17 cellular contexts compared by ENCODE assay signal in the genomic region with DNA sequence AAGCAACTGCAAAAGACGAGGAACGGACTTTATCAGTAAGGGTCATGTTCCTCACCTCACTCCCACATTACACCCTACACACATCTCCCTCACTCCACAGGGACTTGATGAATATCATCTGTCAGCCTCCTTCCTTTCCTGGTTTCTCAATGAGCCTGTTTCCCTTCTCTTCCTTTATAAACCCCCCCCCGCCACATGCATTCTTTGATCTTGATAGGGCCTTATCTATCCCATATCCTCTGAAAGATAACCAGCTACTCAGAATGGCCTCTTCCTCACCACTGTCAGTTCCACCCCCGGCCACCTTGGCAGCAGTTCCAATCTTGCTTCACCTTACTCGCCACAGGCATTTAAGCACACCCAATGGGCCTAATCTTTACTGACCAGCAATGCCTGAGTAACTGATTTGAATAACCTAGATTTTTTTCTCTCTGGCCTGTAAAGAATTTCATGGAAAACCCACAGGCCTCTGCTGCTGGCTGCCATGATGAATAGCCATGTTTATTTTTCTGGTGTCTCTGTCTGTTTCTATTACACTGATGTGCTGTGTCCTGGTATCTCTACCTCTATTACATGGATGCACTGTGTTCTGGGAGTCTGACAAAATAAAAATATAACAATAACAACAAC.
DNase-seq lines count a peak whose midpoint lies in the region; ATAC-seq, FAIRE-seq and TF ChIP-seq lines count a peak whose summit lies in the region.
"Had no signal": no experiment of that assay in that cellular context is flagged by ENCODE, and none has a peak within 500 bp of the region (broad histone marks: within the 10 kb centered on the region; RNA-seq: fewer than 3 reads in every experiment).

No MANE protein-coding gene starts in this region.

- no peak overlapping the region for H3K9ac ChIP-seq in H1 (replicated peaks in 1 of 4; ENCODE audit: extremely low read depth in 1 of 4, low read depth in 3 of 4, low read length in 3 of 4)

- WGBS in H1 (ENCODE audit: extremely low coverage in 1 of 2, insufficient coverage in 1 of 2, insufficient read length in 1 of 2, insufficient replicate concordance in 2 of 2, low coverage in 1 of 2, low lambda C conversion rate in 2 of 2, missing lambda C conversion rate in 1 of 2), 2 experiments: 82% methylated on average over 5 of the region's 5 CpGs; no CpG with 5 or more reads in 1 of the 2 experiments

- H2BK15ac ChIP-seq in H1 (ENCODE audit: low read length): no peak overlapping the region

- no peak overlapping the region for H3K4me3 ChIP-seq in H1 (ENCODE audit: extremely low read depth in 1 of 4, insufficient read depth in 2 of 4, low read depth in 3 of 4, low read length in 4 of 4)
- H3K4me3 ChIP-seq in CD4-positive, alpha-beta memory T cell (ENCODE audit: low read length in 2 of 2): no peak overlapping the region
- H3K4me3 ChIP-seq: cardiac muscle cell, left ventricle myocardium inferior, pancreas had no signal

- no peaks in the 10 kb centered on the region for H3K23me2 ChIP-seq in H1 (ENCODE audit: low read depth, low read length)

- peaks cover 0 to 6% (median 1%) of the 10 kb centered on the region in 4 experiments; a peak in 5 of 7 replicates for H3K4me1 ChIP-seq in H1 (replicated peaks in 1 of 4; ENCODE audit: control insufficient read depth in 3 of 4, insufficient read depth in 4 of 4, low read length in 3 of 4)
- no peaks in the 10 kb centered on the region for H3K4me1 ChIP-seq in CD4-positive, alpha-beta memory T cell (ENCODE audit: insufficient read depth, low read length)
- H3K4me1 ChIP-seq: left ventricle myocardium inferior, pancreas had no signal

- H2BK5ac ChIP-seq in H1 (ENCODE audit: low read depth, low read length): no peak overlapping the region

- H3K9me3 ChIP-seq in H1 (ENCODE audit: insufficient read depth in 2 of 2, low read depth in 1 of 2, low read length in 1 of 2): no peaks in the 10 kb centered on the region
- no peaks in the 10 kb centered on the region for H3K9me3 ChIP-seq in CD4-positive, alpha-beta memory T cell (ENCODE audit: control insufficient read depth in 1 of 2, low read length in 2 of 2)
- H3K9me3 ChIP-seq: left ventricle myocardium inferior, pancreas had no signal

- H3K4me2 ChIP-seq in H1 (ENCODE audit: insufficient read depth in 1 of 2, low read depth in 2 of 2, low read length in 2 of 2): no peak overlapping the region

- TF ChIP-seq POLR2A in H1 (IDR thresholded peaks at IDR 0.05; ENCODE audit: control extremely low read depth in 1 of 2, low read depth in 2 of 2, low read length in 2 of 2): no peak

- no peak for TF ChIP-seq CTCF in H1 (IDR thresholded peaks at IDR 0.05; ENCODE audit: control extremely low read depth in 1 of 3, insufficient read depth in 1 of 3, low read depth in 1 of 3, low read length in 3 of 3)

- peak overlapping the region in 1 of 7 donors; percentile 30 for H3K27ac Mint-ChIP-seq in CD4-positive, alpha-beta memory T cell

- no peak overlapping the region for H2BK20ac ChIP-seq in H1 (ENCODE audit: low read length)

- H2BK12ac ChIP-seq in H1 (ENCODE audit: low read depth, low read length): no peak overlapping the region

- no peak for FAIRE-seq in H1 (lab: Jason Lieb, UNC)
- FAIRE-seq: H54, pancreas had no signal

- H4K91ac ChIP-seq in H1 (replicated peaks; ENCODE audit: insufficient read length, low read length): no peak overlapping the region

- H3K27me3 Mint-ChIP-seq in CD4-positive, alpha-beta memory T cell: peaks cover 7% of the 10 kb centered on the region in 2 donors

- no peak overlapping the region for H3K18ac ChIP-seq in H1 (ENCODE audit: extremely low read depth, low read length)

- no peak overlapping the region for H3K4ac ChIP-seq in H1 (replicated peaks; ENCODE audit: insufficient read length, low read depth, low read length)

- H2AFZ ChIP-seq in H1 (ENCODE audit: low read length): 0 out of 2 replicates have a peak overlapping the region, but pooled peaks have one; percentile 9

- H2BK120ac ChIP-seq in H1 (replicated peaks; ENCODE audit: low read depth, low read length): no peak overlapping the region

- no peaks in the 10 kb centered on the region for H3K79me1 ChIP-seq in H1 (ENCODE audit: low read depth, low read length)

- intact Hi-C loops in Right ventricle myocardium inferior (cut with DNase I): no loop called here
- intact Hi-C loops in CD4-positive, alpha-beta memory T cell (cut with micrococcal nuclease): no loop called here

- H4K20me1 ChIP-seq in H1 (replicated peaks in 1 of 2; ENCODE audit: control insufficient read depth in 1 of 2, insufficient read depth in 2 of 2, low read length in 2 of 2): no peaks in the 10 kb centered on the region

- TF ChIP-seq RAD21 in H1 (IDR thresholded peaks at IDR 0.05 in 1 of 2, conservative IDR thresholded peaks at IDR 0.05 in 1 of 2; ENCODE audit: low read depth in 2 of 2, low read length in 2 of 2): no peak

- no peak overlapping the region for H3K14ac ChIP-seq in H1 (ENCODE audit: insufficient read length)

- H3K9me3 Mint-ChIP-seq in CD4-positive, alpha-beta memory T cell: no peaks in the 10 kb centered on the region
- H3K9me3 Mint-ChIP-seq: CD8-positive, alpha-beta memory T cell had no signal

- H3K23ac ChIP-seq in H1 (ENCODE audit: insufficient read length): no peak overlapping the region

- no peak for ATAC-seq in Right ventricle myocardium inferior
- no peak for ATAC-seq in HG03469 (IDR thresholded peaks at IDR 0.05; ENCODE audit: unreplicated experiment)
- ATAC-seq: foreskin keratinocyte; pancreas; stimulated activated naive CD8-positive, alpha-beta T cell treated with anti-CD3 and anti-CD28 coated beads, Interleukin-15, Interleukin-2, amounts not matched to agents 100 U/mL and 50 U/mL, for 24 hours had no signal

- H3K36me3 ChIP-seq in H1 (ENCODE audit: control insufficient read depth in 2 of 4, insufficient read depth in 4 of 4, low read length in 3 of 4): no peaks in the 10 kb centered on the region
- H3K36me3 ChIP-seq in CD4-positive, alpha-beta memory T cell (ENCODE audit: insufficient read depth, low read length): no peaks in the 10 kb centered on the region
- H3K36me3 ChIP-seq: cardiac muscle cell, left ventricle myocardium inferior, pancreas had no signal

- H3K4me1 Mint-ChIP-seq in CD4-positive, alpha-beta memory T cell: no peaks in the 10 kb centered on the region
- H3K4me1 Mint-ChIP-seq: CD8-positive, alpha-beta memory T cell had no signal

- CTCF ChIA-PET in H1 (lab: Charles Lee; ENCODE audit: partially characterized antibody): no interaction called here
- CTCF ChIA-PET in CD4-positive, alpha-beta memory T cell (lab: Charles Lee; ENCODE audit: partially characterized antibody): no interaction called here

- no peaks in the 10 kb centered on the region for H3K27me3 ChIP-seq in H1 (replicated peaks in 1 of 4; ENCODE audit: control insufficient read depth in 3 of 4, extremely low read depth in 1 of 4, insufficient read depth in 3 of 4, low read length in 3 of 4)
- H3K27me3 ChIP-seq in CD4-positive, alpha-beta memory T cell (ENCODE audit: insufficient read depth, low read length): no peaks in the 10 kb centered on the region
- H3K27me3 ChIP-seq: cardiac muscle cell, foreskin keratinocyte, pancreas had no signal

- no peaks in the 10 kb centered on the region for H3K79me2 ChIP-seq in H1 (ENCODE audit: control insufficient read depth in 1 of 2, insufficient read depth in 2 of 2, low read length in 2 of 2)

- DNase-seq in GDM1 (lab: John Stamatoyannopoulos, UW) (peak; percentile 29), OCI-M1 (lab: John Stamatoyannopoulos, UW) (peak; percentile 99), H1 (ENCODE audit: low read depth in 1 of 2, low spot score in 2 of 2) (no peak), myocyte (ENCODE audit: low read depth) (peak; percentile 33), Right ventricle myocardium inferior (ENCODE audit: missing footprints) (no peak), NCI-H774 (lab: John Stamatoyannopoulos, UW) (no peak)
- DNase-seq in CD4-positive, alpha-beta memory T cell: no peak
- DNase-seq: activated CD4-positive, CD25-positive, alpha-beta regulatory T cell treated with anti-CD3 and anti-CD28 coated beads, Interleukin-2, amount 50 U/mL, for 72 hours; CD8-positive, alpha-beta memory T cell; left ventricle myocardium inferior; NCI-H446; pancreas; stimulated activated naive CD8-positive, alpha-beta T cell treated with anti-CD3 and anti-CD28 coated beads, Interleukin-15, Interleukin-2, amounts not matched to agents 100 U/mL and 50 U/mL, for 24 hours had no signal

- H4K5ac ChIP-seq in H1 (ENCODE audit: insufficient read length, low read depth, low read length): no peak overlapping the region

- no peak overlapping the region for H2AK5ac ChIP-seq in H1 (ENCODE audit: low read depth, low read length)

- no peak for TF ChIP-seq EP300 in H1 (IDR thresholded peaks at IDR 0.05; ENCODE audit: borderline replicate concordance in 1 of 2, low read depth in 2 of 2, low read length in 2 of 2)

- no peaks in the 10 kb centered on the region for H3K36me3 Mint-ChIP-seq in CD4-positive, alpha-beta memory T cell
- H3K36me3 Mint-ChIP-seq: CD8-positive, alpha-beta memory T cell had no signal

- POLR2A ChIA-PET in H1 (lab: Charles Lee; ENCODE audit: partially characterized antibody): no interaction called here
- POLR2A ChIA-PET in CD4-positive, alpha-beta memory T cell (lab: Charles Lee; ENCODE audit: partially characterized antibody): no interaction called here

- no peak overlapping the region for H3K4me3 Mint-ChIP-seq in CD4-positive, alpha-beta memory T cell
- H3K4me3 Mint-ChIP-seq: CD8-positive, alpha-beta memory T cell had no signal

- no peak overlapping the region for H3K56ac ChIP-seq in H1 (replicated peaks; ENCODE audit: insufficient read length, low read depth, low read length)

- no peak overlapping the region for H4K8ac ChIP-seq in H1 (ENCODE audit: extremely low read depth, insufficient read depth, low read length)

- H3K27ac ChIP-seq in H1 (ENCODE audit: low read depth, low read length): no peak overlapping the region
- H3K27ac ChIP-seq in CD4-positive, alpha-beta memory T cell (ENCODE audit: low read depth, low read length): no peak overlapping the region
- H3K27ac ChIP-seq: cardiac muscle cell, foreskin keratinocyte, left ventricle myocardium inferior, pancreas had no signal

TF ChIP-seq in H1, 55 proteins besides CTCF, POLR2A, EP300 and RAD21 (continues in another document):
- TF ChIP-seq HDAC2 (IDR thresholded peaks at IDR 0.05; ENCODE audit: borderline replicate concordance in 1 of 2, low read depth in 2 of 2, low read length in 2 of 2) (no peak), TEAD4 (IDR thresholded peaks at IDR 0.05; ENCODE audit: low read depth, low read length) (no peak)

Comparison
In these comparisons a context has a peak if more than half of its experiments do, and no peak if none do; other contexts are left out.
1. DNase-seq: peak in GDM1 (single experiment), OCI-M1 (single experiment) and myocyte (single experiment); none in H1 (0 of 2), Right ventricle myocardium inferior (single experiment), NCI-H774 (single experiment) and CD4-positive, alpha-beta memory T cell (0 of 5).